8 cellular contexts compared by ENCODE assay signal in genomic region chr6:30212865-30213653, GRCh38. TPM values are rescaled to one million over a fixed set of nuclear protein-coding genes. Genes with fewer than 3 reads are reported as not detected.
DNase-seq lines count a peak whose midpoint lies in the region; TF ChIP-seq lines count a peak whose summit lies in the region.

TSS of gene TRIM26 (minus strand) at chr6:30213406. CDS start at chr6:30199103, 14,303 bp downstream.

- TF ChIP-seq CTCF in GM20000 (IDR thresholded peaks at IDR 0.05; ENCODE audit: extremely low read depth, missing control alignments) = no peak

- H3K4me1 ChIP-seq in effector memory CD4-positive, alpha-beta T cell (ENCODE audit: control insufficient read depth, insufficient read depth, low read length, poor library complexity, severe bottlenecking) = peaks cover 24% of the 10 kb centered on the region

- H3K36me3 ChIP-seq in effector memory CD4-positive, alpha-beta T cell (ENCODE audit: control insufficient read depth, insufficient read depth, low read length) = no peaks in the 10 kb centered on the region

- CTCF ChIA-PET in activated CD8-positive, alpha-beta memory T cell treated with anti-CD3 and anti-CD28 coated beads for 36 hours (lab: Charles Lee) = interaction anchor here (1.3 to 2.0 kb wide), 5 partner anchors 14 to 560 kb away, joined by 3 to 7 read pairs (median 5); no protein-coding TSS in a partner anchor

- peak within 1 kb of the TSS; percentile 87 for H3K4me3 ChIP-seq in effector memory CD4-positive, alpha-beta T cell (ENCODE audit: insufficient read depth, low read depth, low read length, poor library complexity, severe bottlenecking)

- POLR2A ChIA-PET in activated CD8-positive, alpha-beta memory T cell treated with anti-CD3 and anti-CD28 coated beads for 36 hours (lab: Charles Lee) = interaction anchor here (0.5 to 2.5 kb wide), 7 partner anchors 11 to 1348 kb away, joined by 3 to 10 read pairs (median 4); partner anchors contain the start of gene TRIM39

- DNase-seq in CMK (ENCODE audit: low read depth) = peak; percentile 84
- peak; percentile 98 for DNase-seq in GM20000 (ENCODE audit: low spot score)
- peak; percentile 97 for DNase-seq in HT-29 (ENCODE audit: low spot score)
- peak; percentile 97 to 99 for DNase-seq in NOMO-1 (lab: John Stamatoyannopoulos, UW; ENCODE audit: unreplicated experiment in 2 of 2)
- DNase-seq in effector memory CD4-positive, alpha-beta T cell = peak; percentile 95 to 97 (median 97)
- peak; percentile 97 to 98 for DNase-seq in lung microvascular endothelial cell (ENCODE audit: low read depth in 2 of 2)
- peak; percentile 92 to 97 (median 96) for DNase-seq in stimulated activated CD4-positive, alpha-beta T cell treated with anti-CD3 and anti-CD28 coated beads, TNF-alpha, amount 100 ng/mL, for 48 hours (ENCODE audit: low read depth in 3 of 3)

- H3K9me3 ChIP-seq in effector memory CD4-positive, alpha-beta T cell (ENCODE audit: control insufficient read depth, low read length) = no peaks in the 10 kb centered on the region

- H3K27ac ChIP-seq in effector memory CD4-positive, alpha-beta T cell (ENCODE audit: insufficient read depth, low read length, poor library complexity, severe bottlenecking) = peak within 1 kb of the TSS; percentile 96

- no peaks in the 10 kb centered on the region for H3K27me3 ChIP-seq in effector memory CD4-positive, alpha-beta T cell (replicated peaks; ENCODE audit: control insufficient read depth, insufficient read depth, low read length, poor library complexity, severe bottlenecking)

RNA-seq across cellular contexts. Expression of gene TRIM26, which starts in this region (rescaled TPM):
- total RNA-seq in HT-29 (2014; rRNA removed; shearing (Covaris generic)) = 63.1 and 63.5 TPM in 2 replicates
- 10 to 100 TPM; 77.0 to 86.9 TPM for total RNA-seq in activated CD8-positive, alpha-beta memory T cell treated with anti-CD3 and anti-CD28 coated beads for 36 hours
- total RNA-seq in lung microvascular endothelial cell = 19.4 and 24.2 TPM in 2 replicates

Comparison
In these comparisons a context has a peak if more than half of its experiments do, and no peak if none do; other contexts are left out.
1. Peak in every context shown above with its lines: DNase-seq, H3K4me3 ChIP-seq and H3K27ac ChIP-seq.